8 cellular contexts compared by ENCODE assay signal in the genomic region with DNA sequence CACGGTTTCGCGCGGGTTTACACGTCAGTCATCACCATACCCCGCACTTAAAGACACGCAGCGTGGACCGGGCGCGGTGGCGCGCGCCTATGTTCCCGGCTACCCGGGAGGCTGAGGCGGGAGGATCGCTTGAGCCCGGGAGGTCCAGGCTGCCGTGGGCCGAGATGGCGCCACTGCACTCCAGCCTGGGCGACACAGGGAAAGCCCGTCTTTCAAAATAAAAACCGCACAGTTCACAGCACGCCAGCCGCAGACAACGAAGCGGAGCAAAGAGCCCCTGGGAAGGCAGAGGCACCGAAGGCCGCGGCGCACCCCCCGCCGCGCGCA. TPM values are rescaled to one million over a fixed set of nuclear protein-coding genes. Genes with fewer than 3 reads are reported as not detected.
DNase-seq lines count a peak whose midpoint lies in the region; ATAC-seq, FAIRE-seq and TF ChIP-seq lines count a peak whose summit lies in the region.

No MANE protein-coding gene starts in this region.

- H3K79me2 ChIP-seq in H1 (ENCODE audit: control insufficient read depth in 1 of 2, insufficient read depth in 2 of 2, low read length in 2 of 2) (peaks cover 0 to 23% of the 10 kb centered on the region in 2 experiments; a peak in 2 of 4 replicates), neural cell (replicated peaks; ENCODE audit: insufficient read depth, low read length) (peaks cover 16% of the 10 kb centered on the region)

- peak overlapping the region; percentile 29; the same call in 1 of the 2 replicates for H2AFZ ChIP-seq in H1 (ENCODE audit: low read length)
- peak overlapping the region; percentile 65 for H2AFZ ChIP-seq in neural cell (ENCODE audit: low read depth, low read length)

- peaks cover 47% of the 10 kb centered on the region for H3K36me3 ChIP-seq in BE2C
- H3K36me3 ChIP-seq in NT2/D1 (ENCODE audit: insufficient read depth, insufficient read length, low read length), result peaks cover 66% of the 10 kb centered on the region
- peaks cover 8 to 36% (median 16%) of the 10 kb centered on the region in 4 experiments; a peak in 7 of 8 replicates for H3K36me3 ChIP-seq in H1 (ENCODE audit: control insufficient read depth in 2 of 4, insufficient read depth in 4 of 4, low read length in 3 of 4)
- no peaks in the 10 kb centered on the region for H3K36me3 ChIP-seq in neural cell (ENCODE audit: insufficient read depth, low read length)

- FAIRE-seq in H1 (lab: Jason Lieb, UNC), result no peak

- H4K8ac ChIP-seq in H1 (ENCODE audit: extremely low read depth, insufficient read depth, low read length), result peak overlapping the region; percentile 93

- no peak overlapping the region for H2BK120ac ChIP-seq in H1 (replicated peaks; ENCODE audit: low read depth, low read length)

- peak; percentile 5 for ATAC-seq in GM21529 (IDR thresholded peaks at IDR 0.05; ENCODE audit: unreplicated experiment)

- H3K79me1 ChIP-seq in H1 (ENCODE audit: low read depth, low read length), result peaks cover 6% of the 10 kb centered on the region

- H4K5ac ChIP-seq in H1 (ENCODE audit: insufficient read length, low read depth, low read length), result no peak overlapping the region

- H3K4ac ChIP-seq in H1 (replicated peaks; ENCODE audit: insufficient read length, low read depth, low read length), result peak overlapping the region; percentile 14

- CTCF ChIA-PET in H1 (lab: Charles Lee; ENCODE audit: partially characterized antibody), result interaction anchor here (1.0 to 3.4 kb wide), 4 partner anchors 10 to 88 kb away, joined by 3 to 11 read pairs (median 8); partner anchors contain the start of gene ING5

- no peak overlapping the region for H3K14ac ChIP-seq in H1 (ENCODE audit: insufficient read length)

- H3K56ac ChIP-seq in H1 (replicated peaks; ENCODE audit: insufficient read length, low read depth, low read length), result peak overlapping the region; percentile 37

- peak overlapping the region; percentile 59 to 86 for H3K4me2 ChIP-seq in H1 (ENCODE audit: insufficient read depth in 1 of 2, low read depth in 2 of 2, low read length in 2 of 2)
- peak overlapping the region; percentile 83 for H3K4me2 ChIP-seq in neural cell (ENCODE audit: low read length)

- TF ChIP-seq RAD21 in H1 (IDR thresholded peaks at IDR 0.05 in 1 of 2, conservative IDR thresholded peaks at IDR 0.05 in 1 of 2; ENCODE audit: low read depth in 2 of 2, low read length in 2 of 2), result no peak
- no peak for TF ChIP-seq RAD21 in neural cell (conservative IDR thresholded peaks at IDR 0.05)

- TF ChIP-seq POLR2A in H1 (IDR thresholded peaks at IDR 0.05; ENCODE audit: control extremely low read depth in 1 of 2, low read depth in 2 of 2, low read length in 2 of 2), result no peak

- WGBS in H1 (ENCODE audit: extremely low coverage in 1 of 2, insufficient coverage in 1 of 2, insufficient read length in 1 of 2, insufficient replicate concordance in 2 of 2, low coverage in 1 of 2, low lambda C conversion rate in 2 of 2, missing lambda C conversion rate in 1 of 2), 2 experiments, result 2% methylated on average over 36 of the region's 37 CpGs; no CpG with 5 or more reads in 1 of the 2 experiments

- POLR2A ChIA-PET in H1 (lab: Charles Lee; ENCODE audit: partially characterized antibody), result interaction anchor here (0.5 to 20.2 kb wide), 12 partner anchors 10 to 194 kb away, joined by 3 to 265 read pairs (median 4); partner anchors contain the start of genes ATG4B, ING5 and THAP4

- peak overlapping the region; percentile 34 for H4K91ac ChIP-seq in H1 (replicated peaks; ENCODE audit: insufficient read length, low read length)

- H2AK5ac ChIP-seq in H1 (ENCODE audit: low read depth, low read length), result no peak overlapping the region

- peaks cover 4% of the 10 kb centered on the region; the same call in 1 of the 2 replicates for H3K23me2 ChIP-seq in H1 (ENCODE audit: low read depth, low read length)

- peaks cover 0 to 6% of the 10 kb centered on the region in 2 experiments for H4K20me1 ChIP-seq in H1 (replicated peaks in 1 of 2; ENCODE audit: control insufficient read depth in 1 of 2, insufficient read depth in 2 of 2, low read length in 2 of 2)
- H4K20me1 ChIP-seq in neural cell (ENCODE audit: insufficient read depth), result no peaks in the 10 kb centered on the region

- H2BK20ac ChIP-seq in H1 (ENCODE audit: low read length), result no peak overlapping the region

- no peak overlapping the region; the same call in 1 of the 2 replicates for H2BK5ac ChIP-seq in H1 (ENCODE audit: low read depth, low read length)

- H3K9me2 ChIP-seq in neural cell (ENCODE audit: insufficient read depth, low read length), result no peaks in the 10 kb centered on the region

- no peak overlapping the region for H3K23ac ChIP-seq in H1 (ENCODE audit: insufficient read length)

- H3K18ac ChIP-seq in H1 (ENCODE audit: extremely low read depth, low read length), result peak overlapping the region; percentile 60; the same call in 1 of the 2 replicates

- H3K9me3 ChIP-seq in BE2C (no peaks in the 10 kb centered on the region), NT2/D1 (ENCODE audit: insufficient read depth, low read length) (no peaks in the 10 kb centered on the region), H1 (ENCODE audit: insufficient read depth in 2 of 2, low read depth in 1 of 2, low read length in 1 of 2) (no peaks in the 10 kb centered on the region), neural cell (ENCODE audit: low read length) (no peaks in the 10 kb centered on the region)

- H3K4me1 ChIP-seq in BE2C (no peaks in the 10 kb centered on the region; the same call in 1 of the 2 replicates), NT2/D1 (ENCODE audit: insufficient read depth, insufficient read length) (peaks cover 6% of the 10 kb centered on the region), H1 (replicated peaks in 1 of 4; ENCODE audit: control insufficient read depth in 3 of 4, insufficient read depth in 4 of 4, low read length in 3 of 4) (peaks cover 0 to 8% (median 0%) of the 10 kb centered on the region in 4 experiments; a peak in 1 of 7 replicates)

- H3K9ac ChIP-seq in NT2/D1 (ENCODE audit: insufficient read length, low read depth) (peak overlapping the region; percentile 99), H1 (replicated peaks in 1 of 4; ENCODE audit: extremely low read depth in 1 of 4, low read depth in 3 of 4, low read length in 3 of 4) (peak overlapping the region; percentile 81 to 95 (median 87)), neural cell (ENCODE audit: low read length) (peak overlapping the region; percentile 64)

- peak overlapping the region; percentile 98 for H3K4me3 ChIP-seq in BE2C (ENCODE audit: low read depth, low read length)
- peak overlapping the region; percentile 96 for H3K4me3 ChIP-seq in NT2/D1 (ENCODE audit: insufficient read length, low read depth)
- peak overlapping the region; percentile 84 to 94 (median 91) for H3K4me3 ChIP-seq in H1 (ENCODE audit: extremely low read depth in 1 of 4, insufficient read depth in 2 of 4, low read depth in 3 of 4, low read length in 4 of 4)
- peak overlapping the region; percentile 94 for H3K4me3 ChIP-seq in neural cell (ENCODE audit: low read length)

- H3K27ac ChIP-seq in H1 (ENCODE audit: low read depth, low read length) (peak overlapping the region; percentile 88), neural cell (ENCODE audit: low read length) (peak overlapping the region; percentile 31)

- TF ChIP-seq CTCF in BE2C (IDR thresholded peaks at IDR 0.05; ENCODE audit: low read depth, low read length) (no peak), H1 (IDR thresholded peaks at IDR 0.05; ENCODE audit: control extremely low read depth in 1 of 3, insufficient read depth in 1 of 3, low read depth in 1 of 3, low read length in 3 of 3) (no peak), neural cell (IDR thresholded peaks at IDR 0.05; ENCODE audit: poor library complexity, severe bottlenecking) (no peak)

- H2BK15ac ChIP-seq in H1 (ENCODE audit: low read length), result no peak overlapping the region

- H3K27me3 ChIP-seq in BE2C (no peaks in the 10 kb centered on the region), NT2/D1 (ENCODE audit: insufficient read depth, insufficient read length) (no peaks in the 10 kb centered on the region), H1 (replicated peaks in 1 of 4; ENCODE audit: control insufficient read depth in 3 of 4, extremely low read depth in 1 of 4, insufficient read depth in 3 of 4, low read length in 3 of 4) (no peaks in the 10 kb centered on the region), neural cell (ENCODE audit: insufficient read depth, low read depth, low read length) (no peaks in the 10 kb centered on the region)

- TF ChIP-seq EP300 in H1 (IDR thresholded peaks at IDR 0.05; ENCODE audit: borderline replicate concordance in 1 of 2, low read depth in 2 of 2, low read length in 2 of 2) (no peak), neural cell (conservative IDR thresholded peaks at IDR 0.05; ENCODE audit: poor library complexity, severe bottlenecking) (no peak)

- no peak overlapping the region for H2BK12ac ChIP-seq in H1 (ENCODE audit: low read depth, low read length)

- DNase-seq in BE2C (no peak), NT2/D1 (ENCODE audit: low read depth, low spot score) (no peak), H1 (ENCODE audit: low read depth in 1 of 2, low spot score in 2 of 2) (no peak), NOMO-1 treated with DMSO at 0.1 percent for 48 hours (lab: John Stamatoyannopoulos, UW; ENCODE audit: unreplicated experiment) (no peak)
- DNase-seq in stimulated activated naive CD4-positive, alpha-beta T cell (lab: John Stamatoyannopoulos, UW), result no peak
- DNase-seq in stimulated activated CD4-positive, alpha-beta T cell treated with anti-CD3 and anti-CD28 coated beads, Interleukin-12 subunit alpha, Interleukin-12 subunit beta, amount 100 ng/mL, for 4 hours, result no peak

- H3F3A ChIP-seq in neural cell (ENCODE audit: insufficient read depth, low read length, poor library complexity, severe bottlenecking), result no peaks in the 10 kb centered on the region

RNA-seq across cellular contexts. Expression of gene DTYMK, which starts 0.3 kb away (rescaled TPM):
- 71.9 TPM for polyA plus RNA-seq in BE2C (2012; ENCODE audit: insufficient read depth, insufficient read length, low read depth)
- 69.9 and 70.5 TPM in 2 replicates for total RNA-seq in H1 (2021; fragmentation: NEBNext Ultra II Directional; extraction: Animal tissue kit (Norgen Biotek cat#: 25700))
- polyA plus RNA-seq in H1 (2011; rRNA removed) (58.3 and 82.3 TPM in 2 replicates), neural cell (33.5 and 42.2 TPM in 2 replicates)
- 74.7 TPM for polyA plus RNA-seq in H1 (2011; cell fraction: cytosol; rRNA removed)
- 77.7 TPM for polyA plus RNA-seq in H1 (2011; cell fraction: nucleus; rRNA removed)
- polyA plus RNA-seq in H1 (2012, experiment 1 of 2), result 60.0 to 66.8 TPM (median 63.3 TPM) in 4 replicates
- polyA plus RNA-seq in H1 (2012, experiment 2 of 2), result 92.7 TPM
- 60.0 TPM for polyA plus RNA-seq in H1 (2013, experiment 1 of 2)
- polyA plus RNA-seq in H1 (2013, experiment 2 of 2), result 59.1 TPM
- 19.6 and 25.7 TPM in 2 replicates for polyA minus RNA-seq in H1 (2011; rRNA and poly(A)+ RNA removed)
- polyA minus RNA-seq in H1 (2011; cell fraction: cytosol; rRNA and poly(A)+ RNA removed), result 31.5 TPM
- polyA minus RNA-seq in H1 (2011; cell fraction: nucleus; rRNA and poly(A)+ RNA removed), result 21.3 TPM
- polyA minus RNA-seq in neural cell, result 10.2 and 10.4 TPM in 2 replicates

RNA-seq across cellular contexts. Expression of gene ING5, which starts 15.6 kb away (rescaled TPM):
- 58.2 TPM for polyA plus RNA-seq in BE2C (2012; ENCODE audit: insufficient read depth, insufficient read length, low read depth)
- 47.4 and 49.7 TPM in 2 replicates for total RNA-seq in H1 (2021; fragmentation: NEBNext Ultra II Directional; extraction: Animal tissue kit (Norgen Biotek cat#: 25700))
- polyA plus RNA-seq in H1 (2011; rRNA removed) (41.5 and 42.5 TPM in 2 replicates), neural cell (22.8 and 33.9 TPM in 2 replicates)
- 44.1 TPM for polyA plus RNA-seq in H1 (2011; cell fraction: cytosol; rRNA removed)
- 91.5 TPM for polyA plus RNA-seq in H1 (2011; cell fraction: nucleus; rRNA removed)
- 33.8 to 49.1 TPM (median 39.8 TPM) in 4 replicates for polyA plus RNA-seq in H1 (2012, experiment 1 of 2)
- polyA plus RNA-seq in H1 (2012, experiment 2 of 2), result 14.9 TPM
- polyA plus RNA-seq in H1 (2013, experiment 1 of 2), result 22.2 TPM
- 20.1 TPM for polyA plus RNA-seq in H1 (2013, experiment 2 of 2)
- 52.8 and 60.2 TPM in 2 replicates for polyA minus RNA-seq in H1 (2011; rRNA and poly(A)+ RNA removed)
- polyA minus RNA-seq in H1 (2011; cell fraction: cytosol; rRNA and poly(A)+ RNA removed), result 26.1 TPM
- 42.9 TPM for polyA minus RNA-seq in H1 (2011; cell fraction: nucleus; rRNA and poly(A)+ RNA removed)
- 21.6 and 29.5 TPM in 2 replicates for polyA minus RNA-seq in neural cell

RNA-seq across cellular contexts. Expression of gene D2HGDH, which starts 48.1 kb away (rescaled TPM):
- 42.2 TPM for polyA plus RNA-seq in BE2C (2012; ENCODE audit: insufficient read depth, insufficient read length, low read depth)
- 8.1 and 8.3 TPM in 2 replicates for total RNA-seq in H1 (2021; fragmentation: NEBNext Ultra II Directional; extraction: Animal tissue kit (Norgen Biotek cat#: 25700))
- polyA plus RNA-seq in H1 (2011; rRNA removed) (3.4 and 9.8 TPM in 2 replicates), neural cell (12.6 and 16.0 TPM in 2 replicates)
- 7.6 TPM for polyA plus RNA-seq in H1 (2011; cell fraction: cytosol; rRNA removed)
- 34.5 TPM for polyA plus RNA-seq in H1 (2011; cell fraction: nucleus; rRNA removed)
- 7.6 to 12.7 TPM (median 8.9 TPM) in 4 replicates for polyA plus RNA-seq in H1 (2012, experiment 1 of 2)
- 3.3 TPM for polyA plus RNA-seq in H1 (2012, experiment 2 of 2)
- polyA plus RNA-seq in H1 (2013, experiment 1 of 2), result 4.2 TPM
- 3.3 TPM for polyA plus RNA-seq in H1 (2013, experiment 2 of 2)
- polyA minus RNA-seq in H1 (2011; rRNA and poly(A)+ RNA removed), result 5.0 and 7.3 TPM in 2 replicates
- 10.3 TPM for polyA minus RNA-seq in H1 (2011; cell fraction: cytosol; rRNA and poly(A)+ RNA removed)
- polyA minus RNA-seq in H1 (2011; cell fraction: nucleus; rRNA and poly(A)+ RNA removed), result 19.0 TPM
- 5.7 and 7.1 TPM in 2 replicates for polyA minus RNA-seq in neural cell

RNA-seq across cellular contexts. Expression of gene ATG4B, which starts 48.8 kb away (rescaled TPM):
- polyA plus RNA-seq in BE2C (2012; ENCODE audit: insufficient read depth, insufficient read length, low read depth), result 287 TPM
- total RNA-seq in H1 (2021; fragmentation: NEBNext Ultra II Directional; extraction: Animal tissue kit (Norgen Biotek cat#: 25700)), result 93.7 and 103 TPM in 2 replicates
- polyA plus RNA-seq in H1 (2011; rRNA removed) (155 and 189 TPM in 2 replicates), neural cell (128 and 140 TPM in 2 replicates)
- 126 TPM for polyA plus RNA-seq in H1 (2011; cell fraction: cytosol; rRNA removed)
- polyA plus RNA-seq in H1 (2011; cell fraction: nucleus; rRNA removed), result 463 TPM
- 95.7 to 118 TPM (median 113 TPM) in 4 replicates for polyA plus RNA-seq in H1 (2012, experiment 1 of 2)
- 126 TPM for polyA plus RNA-seq in H1 (2012, experiment 2 of 2)
- 66.7 TPM for polyA plus RNA-seq in H1 (2013, experiment 1 of 2)
- polyA plus RNA-seq in H1 (2013, experiment 2 of 2), result 63.5 TPM
- polyA minus RNA-seq in H1 (2011; rRNA and poly(A)+ RNA removed), result 135 and 164 TPM in 2 replicates
- polyA minus RNA-seq in H1 (2011; cell fraction: cytosol; rRNA and poly(A)+ RNA removed), result 65.7 TPM
- polyA minus RNA-seq in H1 (2011; cell fraction: nucleus; rRNA and poly(A)+ RNA removed), result 123 TPM
- 58.2 and 74.4 TPM in 2 replicates for polyA minus RNA-seq in neural cell

RNA-seq across cellular contexts. Expression of gene THAP4, which starts 49.3 kb away (rescaled TPM):
- polyA plus RNA-seq in BE2C (2012; ENCODE audit: insufficient read depth, insufficient read length, low read depth), result 178 TPM
- total RNA-seq in H1 (2021; fragmentation: NEBNext Ultra II Directional; extraction: Animal tissue kit (Norgen Biotek cat#: 25700)), result 78.9 and 82.8 TPM in 2 replicates
- 83.6 and 108 TPM in 2 replicates for polyA plus RNA-seq in H1 (2011; rRNA removed)
- 75.5 TPM for polyA plus RNA-seq in H1 (2011; cell fraction: cytosol; rRNA removed)
- polyA plus RNA-seq in H1 (2011; cell fraction: nucleus; rRNA removed), result 74.2 TPM
- polyA plus RNA-seq in H1 (2012, experiment 1 of 2), result 50.6 to 99.7 TPM (median 95.3 TPM) in 4 replicates
- 116 TPM for polyA plus RNA-seq in H1 (2012, experiment 2 of 2)
- 77.0 TPM for polyA plus RNA-seq in H1 (2013, experiment 1 of 2)
- 77.2 TPM for polyA plus RNA-seq in H1 (2013, experiment 2 of 2)
- 43.7 and 48.7 TPM in 2 replicates for polyA minus RNA-seq in H1 (2011; rRNA and poly(A)+ RNA removed)
- 54.7 TPM for polyA minus RNA-seq in H1 (2011; cell fraction: cytosol; rRNA and poly(A)+ RNA removed)
- polyA minus RNA-seq in H1 (2011; cell fraction: nucleus; rRNA and poly(A)+ RNA removed), result 25.9 TPM
- polyA plus RNA-seq in neural cell, result 30.8 and 33.0 TPM in 2 replicates
- polyA minus RNA-seq in neural cell, result 26.9 and 34.1 TPM in 2 replicates
